ENCODE assay signal across 17 cellular contexts in the genomic region with DNA sequence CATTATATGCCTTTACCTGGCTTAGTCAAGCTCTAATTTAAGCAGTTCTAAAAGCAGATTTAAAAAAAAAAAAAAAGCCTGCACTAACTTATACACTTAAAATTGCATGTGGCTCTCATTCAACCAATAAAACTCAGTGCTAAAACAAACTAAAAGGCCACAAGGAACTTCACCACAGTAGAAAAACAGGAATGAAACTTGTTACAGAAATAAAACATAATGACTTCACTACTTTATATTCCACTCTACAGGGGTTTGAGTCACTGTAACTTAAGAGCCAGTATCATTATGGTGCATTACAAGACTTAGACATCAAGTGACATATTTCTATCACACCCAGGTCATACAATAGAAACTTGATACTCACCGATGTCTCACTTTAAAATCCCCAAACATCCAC. TPM values are rescaled to one million over a fixed set of nuclear protein-coding genes. Genes with fewer than 3 reads are reported as not detected.
A peak's percentile ranks its signal among the peaks of the same experiment; 100 is the strongest.
DNase-seq lines count a peak whose midpoint lies in the region; ATAC-seq and TF ChIP-seq lines count a peak whose summit lies in the region.
"Had no signal": no experiment of that assay in that cellular context is flagged by ENCODE, and none has a peak within 500 bp of the region (broad histone marks: within the 10 kb centered on the region; RNA-seq: fewer than 3 reads in every experiment).

No MANE protein-coding gene starts in this region.

- H3K4me1 ChIP-seq in RWPE2 (ENCODE audit: insufficient read depth, poor library complexity, severe bottlenecking) (peaks cover 61% of the 10 kb centered on the region), left lung (no peaks in the 10 kb centered on the region)
- H3K4me1 ChIP-seq: heart right ventricle, left ventricle myocardium inferior, right atrium auricular region had no signal

- no peak overlapping the region for H3K4me3 ChIP-seq in RWPE2 (ENCODE audit: severe bottlenecking)
- no peak overlapping the region for H3K4me3 ChIP-seq in left lung
- H3K4me3 ChIP-seq: heart right ventricle, left ventricle myocardium inferior, right atrium auricular region had no signal

- peaks cover 9% of the 10 kb centered on the region for H3K4me1 Mint-ChIP-seq in activated CD4-positive, alpha-beta memory T cell treated with anti-CD3 and anti-CD28 coated beads for 36 hours (ENCODE audit: low read depth)
- peaks cover 6% of the 10 kb centered on the region for H3K4me1 Mint-ChIP-seq in activated CD4-positive, alpha-beta memory T cell treated with anti-CD3 and anti-CD28 coated beads, Interleukin-2, amount 10 ng/mL, durations not matched to agents 7 days and 5 days
- no peaks in the 10 kb centered on the region for H3K4me1 Mint-ChIP-seq in endothelial cell (ENCODE audit: unreplicated experiment)
- H3K4me1 Mint-ChIP-seq: naive thymus-derived CD8-positive, alpha-beta T cell had no signal

- TF ChIP-seq CTCF in RWPE2 (IDR thresholded peaks at IDR 0.05; ENCODE audit: poor library complexity, severe bottlenecking) (no peak), left lung (IDR thresholded peaks at IDR 0.05) (no peak), endothelial cell (IDR thresholded peaks at IDR 0.05; ENCODE audit: unreplicated experiment) (no peak)

- H3K36me3 Mint-ChIP-seq in activated CD4-positive, alpha-beta memory T cell treated with anti-CD3 and anti-CD28 coated beads for 36 hours = no peaks in the 10 kb centered on the region
- H3K36me3 Mint-ChIP-seq in activated CD4-positive, alpha-beta memory T cell treated with anti-CD3 and anti-CD28 coated beads, Interleukin-2, amount 10 ng/mL, durations not matched to agents 7 days and 5 days (ENCODE audit: low read depth) = no peaks in the 10 kb centered on the region
- H3K36me3 Mint-ChIP-seq in endothelial cell (ENCODE audit: low read depth, unreplicated experiment) = no peaks in the 10 kb centered on the region
- H3K36me3 Mint-ChIP-seq: naive thymus-derived CD8-positive, alpha-beta T cell had no signal

- intact Hi-C loops in activated CD4-positive, alpha-beta memory T cell treated with anti-CD3 and anti-CD28 coated beads for 36 hours (cut with micrococcal nuclease) = no loop called here
- intact Hi-C loops in left lung (cut with DNase I) = no loop called here

- no peaks in the 10 kb centered on the region for H3K9me3 Mint-ChIP-seq in activated CD4-positive, alpha-beta memory T cell treated with anti-CD3 and anti-CD28 coated beads for 36 hours
- no peaks in the 10 kb centered on the region for H3K9me3 Mint-ChIP-seq in activated CD4-positive, alpha-beta memory T cell treated with anti-CD3 and anti-CD28 coated beads, Interleukin-2, amount 10 ng/mL, durations not matched to agents 7 days and 5 days
- no peaks in the 10 kb centered on the region for H3K9me3 Mint-ChIP-seq in endothelial cell (ENCODE audit: unreplicated experiment)
- H3K9me3 Mint-ChIP-seq: naive thymus-derived CD8-positive, alpha-beta T cell had no signal

- ATAC-seq in RWPE2 (ENCODE audit: low read depth) (no peak), left lung (peak; percentile 42), GM21825 (IDR thresholded peaks at IDR 0.05; ENCODE audit: unreplicated experiment) (no peak)
- ATAC-seq: heart right ventricle; naive thymus-derived CD8-positive, alpha-beta T cell had no signal

- peaks cover 1% of the 10 kb centered on the region for H3K27me3 Mint-ChIP-seq in activated CD4-positive, alpha-beta memory T cell treated with anti-CD3 and anti-CD28 coated beads for 36 hours
- H3K27me3 Mint-ChIP-seq in activated CD4-positive, alpha-beta memory T cell treated with anti-CD3 and anti-CD28 coated beads, Interleukin-2, amount 10 ng/mL, durations not matched to agents 7 days and 5 days = no peaks in the 10 kb centered on the region
- peaks cover 2% of the 10 kb centered on the region for H3K27me3 Mint-ChIP-seq in endothelial cell (ENCODE audit: unreplicated experiment)

- no peaks in the 10 kb centered on the region for H3K9me3 ChIP-seq in RWPE2 (ENCODE audit: severe bottlenecking)
- no peaks in the 10 kb centered on the region for H3K9me3 ChIP-seq in left lung
- H3K9me3 ChIP-seq: heart right ventricle, left ventricle myocardium inferior, right atrium auricular region had no signal

- H3K27me3 ChIP-seq in RWPE2 (ENCODE audit: insufficient read depth, poor library complexity, severe bottlenecking) (no peaks in the 10 kb centered on the region), left lung (no peaks in the 10 kb centered on the region)
- H3K27me3 ChIP-seq: right atrium auricular region had no signal

- POLR2A ChIA-PET in activated CD4-positive, alpha-beta memory T cell treated with anti-CD3 and anti-CD28 coated beads for 36 hours (lab: Charles Lee) = no interaction called here
- POLR2A ChIA-PET in activated CD4-positive, alpha-beta memory T cell treated with anti-CD3 and anti-CD28 coated beads, Interleukin-2, amount 10 ng/mL, durations not matched to agents 7 days and 5 days (lab: Charles Lee) = no interaction called here

- peak overlapping the region; percentile 61 for H3K27ac Mint-ChIP-seq in activated CD4-positive, alpha-beta memory T cell treated with anti-CD3 and anti-CD28 coated beads for 36 hours
- no peak overlapping the region for H3K27ac Mint-ChIP-seq in activated CD4-positive, alpha-beta memory T cell treated with anti-CD3 and anti-CD28 coated beads, Interleukin-2, amount 10 ng/mL, durations not matched to agents 7 days and 5 days
- H3K27ac Mint-ChIP-seq in endothelial cell (ENCODE audit: unreplicated experiment) = no peak overlapping the region
- H3K27ac Mint-ChIP-seq: naive thymus-derived CD8-positive, alpha-beta T cell had no signal

- DNase-seq in activated CD4-positive, alpha-beta memory T cell treated with anti-CD3 and anti-CD28 coated beads for 36 hours = no peak
- no peak for DNase-seq in activated CD4-positive, alpha-beta memory T cell treated with anti-CD3 and anti-CD28 coated beads, Interleukin-2, amount 10 ng/mL, durations not matched to agents 7 days and 5 days
- DNase-seq in H4 (ENCODE audit: low spot score) (peak; percentile 78), RWPE2 (ENCODE audit: low spot score) (no peak), left lung (no peak), endothelial cell (ENCODE audit: low spot score) (no peak), NOMO-1 (lab: John Stamatoyannopoulos, UW; ENCODE audit: unreplicated experiment in 2 of 2) (no peak)
- DNase-seq: DMS79; heart right ventricle; left ventricle myocardium inferior; naive thymus-derived CD8-positive, alpha-beta T cell; NCI-H1092; Right ventricle myocardium superior; stimulated activated CD4-positive, alpha-beta T cell treated with anti-CD3 and anti-CD28 coated beads, Interleukin-4, amount 100 ng/mL, for 1 hour; stimulated activated naive CD4-positive, alpha-beta T cell treated with Interleukin-2 at 50 U/mL for 16 hours had no signal

- no peak overlapping the region for H3K4me3 Mint-ChIP-seq in activated CD4-positive, alpha-beta memory T cell treated with anti-CD3 and anti-CD28 coated beads for 36 hours
- H3K4me3 Mint-ChIP-seq in activated CD4-positive, alpha-beta memory T cell treated with anti-CD3 and anti-CD28 coated beads, Interleukin-2, amount 10 ng/mL, durations not matched to agents 7 days and 5 days = no peak overlapping the region
- no peak overlapping the region for H3K4me3 Mint-ChIP-seq in endothelial cell (ENCODE audit: unreplicated experiment)
- H3K4me3 Mint-ChIP-seq: naive thymus-derived CD8-positive, alpha-beta T cell had no signal

- H3K27ac ChIP-seq in RWPE2 (ENCODE audit: poor library complexity, severe bottlenecking) (peak overlapping the region; percentile 94), left lung (no peak overlapping the region)
- H3K27ac ChIP-seq: heart right ventricle, left ventricle myocardium inferior, right atrium auricular region had no signal

- CTCF ChIA-PET in activated CD4-positive, alpha-beta memory T cell treated with anti-CD3 and anti-CD28 coated beads for 36 hours (lab: Charles Lee) = no interaction called here
- CTCF ChIA-PET in activated CD4-positive, alpha-beta memory T cell treated with anti-CD3 and anti-CD28 coated beads, Interleukin-2, amount 10 ng/mL, durations not matched to agents 7 days and 5 days (lab: Charles Lee) = no interaction called here

- H3K36me3 ChIP-seq in RWPE2 (ENCODE audit: low read depth) (no peaks in the 10 kb centered on the region), left lung (no peaks in the 10 kb centered on the region)
- H3K36me3 ChIP-seq: heart right ventricle, left ventricle myocardium inferior, right atrium auricular region had no signal

RNA-seq across cellular contexts. Expression of a gene that starts 11.1 kb away (rescaled TPM):
- total RNA-seq in activated CD4-positive, alpha-beta memory T cell treated with anti-CD3 and anti-CD28 coated beads for 36 hours = not detected
- total RNA-seq in activated CD4-positive, alpha-beta memory T cell treated with anti-CD3 and anti-CD28 coated beads, Interleukin-2, amount 10 ng/mL, durations not matched to agents 7 days and 5 days = not detected
- not detected in 2 replicates for total RNA-seq in H4 (2014; rRNA removed; shearing (Covaris generic))
- total RNA-seq in left lung (not detected), endothelial cell (ENCODE audit: unreplicated experiment) (not detected)
- total RNA-seq: heart right ventricle; left ventricle myocardium inferior; naive thymus-derived CD8-positive, alpha-beta T cell; right atrium auricular region; Right ventricle myocardium superior had no signal
